17 cellular contexts compared by ENCODE assay signal in genomic region chr12:93373847-93374723, GRCh38.
A peak's percentile ranks its signal among the peaks of the same experiment; 100 is the strongest.
DNase-seq lines count a peak whose midpoint lies in the region; ATAC-seq and TF ChIP-seq lines count a peak whose summit lies in the region.
"Had no signal": no experiment of that assay in that cellular context is flagged by ENCODE, and none has a peak within 500 bp of the region (broad histone marks: within the 10 kb centered on the region; RNA-seq: fewer than 3 reads in every experiment).

No MANE protein-coding gene starts in this region.

- no peaks in the 10 kb centered on the region for H3K36me3 ChIP-seq in parathyroid adenoma (ENCODE audit: control insufficient read depth, insufficient read depth, low read length)
- H3K36me3 ChIP-seq: BLaER1, brain microvascular endothelial cell, HAP-1 had no signal

- DNase-seq in GM10248 (ENCODE audit: extremely low spot score) (peak; percentile 38), coronary artery (ENCODE audit: low spot score) (no peak), NCI-H2227 (lab: John Stamatoyannopoulos, UW; ENCODE audit: unreplicated experiment) (no peak), RPMI8226 (no peak), NCI-H2081 (lab: John Stamatoyannopoulos, UW) (no peak)
- DNase-seq in activated CD4-positive, alpha-beta T cell treated with anti-CD3 and anti-CD28 coated beads for 48 hours = no peak
- DNase-seq: activated gamma-delta T cell treated with Interleukin-2 at 50 U/mL for 16 hours; brain microvascular endothelial cell; foreskin melanocyte; NCI-H187 treated with DMSO at 0.1 percent for 48 hours; NCI-H774; stimulated activated CD4-positive, alpha-beta T cell treated with anti-CD3 and anti-CD28 coated beads, Interleukin-4, amount 100 ng/mL, for 1 hour had no signal

- no peak overlapping the region for H3K4me2 ChIP-seq in parathyroid adenoma (ENCODE audit: low read length)
- H3K4me2 ChIP-seq: BLaER1 had no signal

- peaks cover 2% of the 10 kb centered on the region for H3K79me2 ChIP-seq in parathyroid adenoma

- no peak overlapping the region for H3K9ac ChIP-seq in parathyroid adenoma
- H3K9ac ChIP-seq: BLaER1 had no signal

- H3K4me3 ChIP-seq in coronary artery (peak overlapping the region; percentile 15), parathyroid adenoma (ENCODE audit: low read depth, low read length) (no peak overlapping the region)
- H3K4me3 ChIP-seq: BLaER1, HAP-1 had no signal

- no peaks in the 10 kb centered on the region for H3K27me3 ChIP-seq in parathyroid adenoma (ENCODE audit: control insufficient read depth, insufficient read depth, low read length)
- H3K27me3 ChIP-seq: BLaER1, brain microvascular endothelial cell had no signal

- ATAC-seq in HG03378 (IDR thresholded peaks at IDR 0.05; ENCODE audit: unreplicated experiment) = peak; percentile 33
- ATAC-seq: Right ventricle myocardium inferior had no signal

- CTCF ChIA-PET in GM10248 (lab: Yijun Ruan, JAX) = interaction anchor here (1.1 to 1.2 kb wide), 3 partner anchors 10 to 276 kb away, joined by 3 read pairs; no protein-coding TSS in a partner anchor

- H3K9me3 ChIP-seq in parathyroid adenoma (ENCODE audit: control insufficient read depth, low read length) = no peaks in the 10 kb centered on the region
- H3K9me3 ChIP-seq: BLaER1, HAP-1 had no signal

- peak overlapping the region; percentile 19 for H2AFZ ChIP-seq in parathyroid adenoma

- peaks cover 4% of the 10 kb centered on the region for H3K4me1 ChIP-seq in parathyroid adenoma

- POLR2A ChIA-PET in GM10248 (lab: Yijun Ruan, JAX) = no interaction called here

- H3K27ac ChIP-seq in coronary artery (peak overlapping the region; percentile 3 to 26), parathyroid adenoma (peak overlapping the region; percentile 12)
- H3K27ac ChIP-seq: BLaER1, brain microvascular endothelial cell had no signal

- TF ChIP-seq CTCF in GM10248 (IDR thresholded peaks at IDR 0.05; ENCODE audit: control extremely low read depth, extremely low read depth, low read depth, missing control alignments) = no peak
- no peak for TF ChIP-seq CTCF in coronary artery (IDR thresholded peaks at IDR 0.05)
- no peak for TF ChIP-seq CTCF in parathyroid adenoma (IDR thresholded peaks at IDR 0.05)
